ENCODE assay signal across 2 cellular contexts in genomic region chr9:133242991-133243390, GRCh38.
TF ChIP-seq lines count a peak whose summit lies in the region.

No MANE protein-coding gene starts in this region.

TF ChIP-seq in IMR-90, 13 proteins besides CTCF, POLR2A, EP300 and RAD21:
- TF ChIP-seq NFE2L2 (IDR thresholded peaks at IDR 0.05; ENCODE audit: low read depth, low read length) (no peak), FOS (IDR thresholded peaks at IDR 0.05; ENCODE audit: low read depth, low read length) (no peak), MXI1 (IDR thresholded peaks at IDR 0.05; ENCODE audit: borderline replicate concordance, low read depth, low read length) (no peak), MAZ (IDR thresholded peaks at IDR 0.05; ENCODE audit: borderline replicate concordance, low read depth, low read length) (no peak), BHLHE40 (IDR thresholded peaks at IDR 0.05; ENCODE audit: low read depth, low read length) (no peak), CEBPB (IDR thresholded peaks at IDR 0.05; ENCODE audit: low read depth, low read length) (no peak), MAFK (IDR thresholded peaks at IDR 0.05; ENCODE audit: low read depth, low read length) (peak; percentile 42), RCOR1 (IDR thresholded peaks at IDR 0.05; ENCODE audit: insufficient replicate concordance, low read length) (no peak)

TF ChIP-seq in H1, 55 proteins besides CTCF, POLR2A, EP300 and RAD21:
- TF ChIP-seq YY1 (IDR thresholded peaks at IDR 0.05; ENCODE audit: low read depth, low read length) (no peak), MAFK (IDR thresholded peaks at IDR 0.05; ENCODE audit: low read depth, low read length) (0 out of 2 replicates have a peak, but pooled peaks have one; percentile 10)
